In genomic region chr2:100059638-100060037, GRCh38 we compare ENCODE assay signal across 24 cellular contexts.
"Had no signal": no experiment of that assay in that cellular context is flagged by ENCODE, and none has a peak within 500 bp of the region (broad histone marks: within the 10 kb centered on the region; RNA-seq: fewer than 3 reads in every experiment).

No MANE protein-coding gene starts in this region.

- DNase-seq: activated CD4-positive, alpha-beta T cell treated with anti-CD3 and anti-CD28 coated beads, Interleukin-2, amount 10 ng/mL, durations not matched to agents 24 days and 14 days; activated CD8-positive, alpha-beta memory T cell treated with anti-CD3 and anti-CD28 coated beads, Interleukin-2, amount 10 ng/mL, durations not matched to agents 7 days and 5 days; activated CD8-positive, alpha-beta T cell treated with anti-CD3 and anti-CD28 coated beads for 36 hours; activated effector memory CD4-positive, alpha-beta T cell treated with anti-CD3 and anti-CD28 coated beads, Interleukin-2, amount 50 U/mL, for 16 hours; activated naive CD4-positive, alpha-beta T cell treated with anti-CD3 and anti-CD28 coated beads, Interleukin-2, amount 10 ng/mL, durations not matched to agents 7 days and 5 days; activated T-cell treated with anti-CD3 and anti-CD28 coated beads for 4 hours; amygdala; effector CD4-positive, alpha-beta T cell; foreskin fibroblast; kidney; left lung; midbrain; natural killer cell; retina; sigmoid colon; stimulated activated CD4-positive, alpha-beta T cell treated with anti-CD3 and anti-CD28 coated beads, Interleukin-2, amount 100 ng/mL, for 48 hours; stimulated activated CD8-positive, alpha-beta memory T cell treated with anti-CD3 and anti-CD28 coated beads, Interleukin-4, amount 100 ng/mL, for 48 hours; stimulated activated naive CD4-positive, alpha-beta T cell; T-cell; testis; upper lobe of left lung had no signal

- H3K9me3 ChIP-seq: sigmoid colon, testis, upper lobe of left lung had no signal

- FAIRE-seq: endometrium, kidney, TTC549 had no signal

- H3K4me2 ChIP-seq: smooth muscle cell had no signal

- ATAC-seq: activated CD8-positive, alpha-beta memory T cell treated with anti-CD3 and anti-CD28 coated beads, Interleukin-2, amount 10 ng/mL, durations not matched to agents 7 days and 5 days; activated CD8-positive, alpha-beta T cell treated with anti-CD3 and anti-CD28 coated beads for 36 hours; left lung; natural killer cell; T-cell had no signal

- H3K4me1 ChIP-seq: left lung, testis had no signal

- H3K27ac ChIP-seq: left lung, sigmoid colon, testis, upper lobe of left lung had no signal

- H3K4me3 ChIP-seq: left lung, sigmoid colon, smooth muscle cell, testis, upper lobe of left lung had no signal

- H3K36me3 ChIP-seq: left lung, sigmoid colon, upper lobe of left lung had no signal

- H3K27me3 ChIP-seq: left lung, sigmoid colon, testis, upper lobe of left lung had no signal
